19 cellular contexts compared by ENCODE assay signal in genomic region chr11:65895482-65895981, GRCh38. TPM values are rescaled to one million over a fixed set of nuclear protein-coding genes. Genes with fewer than 3 reads are reported as not detected.
DNase-seq lines count a peak whose midpoint lies in the region; ATAC-seq, FAIRE-seq and TF ChIP-seq lines count a peak whose summit lies in the region.
"Had no signal": no experiment of that assay in that cellular context is flagged by ENCODE, and none has a peak within 500 bp of the region (broad histone marks: within the 10 kb centered on the region; RNA-seq: fewer than 3 reads in every experiment).

No MANE protein-coding gene starts in this region.

- H2BK15ac ChIP-seq in H1 (ENCODE audit: low read length), result no peak overlapping the region
- H2BK15ac ChIP-seq in mesendoderm (replicated peaks; ENCODE audit: low read depth), result no peak overlapping the region

- H3K14ac ChIP-seq in H1 (ENCODE audit: insufficient read length), result no peak overlapping the region

- ATAC-seq in left ventricle myocardium superior (no peak), left cardiac atrium (no peak), T-cell (replicated peaks in 1 of 4) (no peak)
- ATAC-seq: GM23338 had no signal

- H3K36me3 Mint-ChIP-seq in T-cell (no peaks in the 10 kb centered on the region), type B pancreatic cell (no peaks in the 10 kb centered on the region)

- H3K27ac Mint-ChIP-seq in T-cell (peak overlapping the region; percentile 67 to 69), type B pancreatic cell (peak overlapping the region; percentile 69)
- H3K27ac Mint-ChIP-seq: GM23338 had no signal

- H2AFZ ChIP-seq in H1 (ENCODE audit: low read length), result no peak overlapping the region
- H2AFZ ChIP-seq: GM23338, hepatocyte had no signal

- DNase-seq in left ventricle myocardium superior (peak; percentile 4), left cardiac atrium (no peak), T-cell (no peak), H1 (ENCODE audit: low read depth in 1 of 2, low spot score in 2 of 2) (no peak), type B pancreatic cell (ENCODE audit: extremely low spot score, unreplicated experiment) (no peak), GM13977 (ENCODE audit: low spot score) (no peak), transverse colon (no peak), mesendoderm (no peak)
- DNase-seq: NCI-H2227 treated with DMSO at 0.1 percent for 48 hours; Peyer's patch; stimulated activated CD4-positive, alpha-beta T cell treated with anti-CD3 and anti-CD28 coated beads, Interleukin-2, amount 100 ng/mL, for 24 hours had no signal

- H3K4me3 ChIP-seq in H1 (ENCODE audit: extremely low read depth in 1 of 4, insufficient read depth in 2 of 4, low read depth in 3 of 4, low read length in 4 of 4) (no peak overlapping the region), transverse colon (no peak overlapping the region), mesendoderm (ENCODE audit: low read length) (no peak overlapping the region)
- H3K4me3 ChIP-seq: BLaER1 treated with 17β-estradiol and CSF1 and Interleukin-3, amounts not matched to agents 10 nM and 100 nM; GM23338; hepatocyte; lung; Peyer's patch had no signal

- H3K27me3 ChIP-seq in H1 (replicated peaks in 1 of 4; ENCODE audit: control insufficient read depth in 3 of 4, extremely low read depth in 1 of 4, insufficient read depth in 3 of 4, low read length in 3 of 4), result peaks cover 11 to 22% (median 18%) of the 10 kb centered on the region in 4 experiments
- H3K27me3 ChIP-seq in transverse colon, result peaks cover 21% of the 10 kb centered on the region
- H3K27me3 ChIP-seq in mesendoderm (ENCODE audit: insufficient read depth, low read length, poor library complexity), result peaks cover 7% of the 10 kb centered on the region

- H3K56ac ChIP-seq in H1 (replicated peaks; ENCODE audit: insufficient read length, low read depth, low read length) (no peak overlapping the region), mesendoderm (ENCODE audit: low read length) (no peak overlapping the region)

- H3K4me1 Mint-ChIP-seq in T-cell (peaks cover 27 to 44% (median 37%) of the 10 kb centered on the region in 3 donors), type B pancreatic cell (ENCODE audit: unreplicated experiment) (peaks cover 8% of the 10 kb centered on the region)

- H2AK5ac ChIP-seq in H1 (ENCODE audit: low read depth, low read length) (0 out of 2 replicates have a peak overlapping the region, but pooled peaks have one; percentile 65), mesendoderm (ENCODE audit: low read length) (no peak overlapping the region)

- H3K9me3 Mint-ChIP-seq in T-cell, result no peaks in the 10 kb centered on the region
- no peaks in the 10 kb centered on the region for H3K9me3 Mint-ChIP-seq in type B pancreatic cell

- H3K4me1 ChIP-seq in H1 (replicated peaks in 1 of 4; ENCODE audit: control insufficient read depth in 3 of 4, insufficient read depth in 4 of 4, low read length in 3 of 4) (peaks cover 0 to 18% (median 6%) of the 10 kb centered on the region in 4 experiments; a peak in 6 of 7 replicates), transverse colon (peaks cover 29 to 59% (median 47%) of the 10 kb centered on the region in 4 donors), mesendoderm (ENCODE audit: control insufficient read depth, low read depth, low read length) (no peaks in the 10 kb centered on the region)

- H3K79me2 ChIP-seq in H1 (ENCODE audit: control insufficient read depth in 1 of 2, insufficient read depth in 2 of 2, low read length in 2 of 2) (no peaks in the 10 kb centered on the region), mesendoderm (ENCODE audit: control insufficient read depth, insufficient read depth, low read length) (no peaks in the 10 kb centered on the region)

- TF ChIP-seq POLR2A in H1 (IDR thresholded peaks at IDR 0.05; ENCODE audit: control extremely low read depth in 1 of 2, low read depth in 2 of 2, low read length in 2 of 2), result no peak; a peak in 1 of 3 replicates
- TF ChIP-seq POLR2A in transverse colon (IDR thresholded peaks at IDR 0.05), result no peak

- TF ChIP-seq CTCF in H1 (IDR thresholded peaks at IDR 0.05; ENCODE audit: control extremely low read depth in 1 of 3, insufficient read depth in 1 of 3, low read depth in 1 of 3, low read length in 3 of 3), result no peak
- TF ChIP-seq CTCF in type B pancreatic cell (conservative IDR thresholded peaks at IDR 0.05), result no peak
- TF ChIP-seq CTCF in GM13977 (IDR thresholded peaks at IDR 0.05; ENCODE audit: extremely low read depth, insufficient read depth, missing control alignments), result no peak
- TF ChIP-seq CTCF in transverse colon (IDR thresholded peaks at IDR 0.05), result no peak

- no peak overlapping the region for H3K4me2 ChIP-seq in H1 (ENCODE audit: insufficient read depth in 1 of 2, low read depth in 2 of 2, low read length in 2 of 2)
- H3K4me2 ChIP-seq in mesendoderm (ENCODE audit: low read length), result no peak overlapping the region
- H3K4me2 ChIP-seq: GM23338, hepatocyte had no signal

- H3K36me3 ChIP-seq in H1 (ENCODE audit: control insufficient read depth in 2 of 4, insufficient read depth in 4 of 4, low read length in 3 of 4) (no peaks in the 10 kb centered on the region), transverse colon (no peaks in the 10 kb centered on the region), mesendoderm (ENCODE audit: control insufficient read depth, insufficient read depth, low read length) (no peaks in the 10 kb centered on the region)
- H3K36me3 ChIP-seq: Peyer's patch had no signal

- TF ChIP-seq EP300 in H1 (IDR thresholded peaks at IDR 0.05; ENCODE audit: borderline replicate concordance in 1 of 2, low read depth in 2 of 2, low read length in 2 of 2) (no peak), transverse colon (IDR thresholded peaks at IDR 0.05; ENCODE audit: low read depth) (no peak)

- POLR2A ChIA-PET in T-cell (lab: Charles Lee), result no interaction called here
- POLR2A ChIA-PET in H1 (lab: Charles Lee; ENCODE audit: partially characterized antibody), result interaction anchor here (1.3 to 1.9 kb wide), 3 partner anchors 22 to 85 kb away, joined by 3 to 5 read pairs (median 4); no protein-coding TSS in a partner anchor

- no peak overlapping the region for H3K4ac ChIP-seq in H1 (replicated peaks; ENCODE audit: insufficient read length, low read depth, low read length)
- H3K4ac ChIP-seq in mesendoderm (ENCODE audit: low read depth, low read length), result no peak overlapping the region

- H3K4me3 Mint-ChIP-seq in T-cell, result no peak overlapping the region
- peak overlapping the region; percentile 1 for H3K4me3 Mint-ChIP-seq in type B pancreatic cell
- H3K4me3 Mint-ChIP-seq: GM23338 had no signal

- H3K18ac ChIP-seq in H1 (ENCODE audit: extremely low read depth, low read length) (no peak overlapping the region), mesendoderm (ENCODE audit: low read length) (no peak overlapping the region)

- no peak overlapping the region for H4K91ac ChIP-seq in H1 (replicated peaks; ENCODE audit: insufficient read length, low read length)

- H2BK5ac ChIP-seq in H1 (ENCODE audit: low read depth, low read length), result no peak overlapping the region
- no peak overlapping the region for H2BK5ac ChIP-seq in mesendoderm (ENCODE audit: low read length)

- H4K20me1 ChIP-seq in H1 (replicated peaks in 1 of 2; ENCODE audit: control insufficient read depth in 1 of 2, insufficient read depth in 2 of 2, low read length in 2 of 2), result peaks cover 0 to 4% of the 10 kb centered on the region in 2 experiments

- H3K79me1 ChIP-seq in H1 (ENCODE audit: low read depth, low read length) (no peaks in the 10 kb centered on the region; the same call in 1 of the 2 replicates), mesendoderm (ENCODE audit: low read length) (no peaks in the 10 kb centered on the region)

- H2BK20ac ChIP-seq in H1 (ENCODE audit: low read length), result no peak overlapping the region

- H4K5ac ChIP-seq in H1 (ENCODE audit: insufficient read length, low read depth, low read length), result no peak overlapping the region
- no peak overlapping the region for H4K5ac ChIP-seq in mesendoderm (ENCODE audit: low read length)

- peaks cover 18% of the 10 kb centered on the region; the same call in 1 of the 2 replicates for H3K23me2 ChIP-seq in H1 (ENCODE audit: low read depth, low read length)

- peaks cover 0 to 3% of the 10 kb centered on the region in 2 donors for H3K27me3 Mint-ChIP-seq in T-cell
- H3K27me3 Mint-ChIP-seq in type B pancreatic cell, result peaks cover 49% of the 10 kb centered on the region

- TF ChIP-seq RAD21 in H1 (IDR thresholded peaks at IDR 0.05 in 1 of 2, conservative IDR thresholded peaks at IDR 0.05 in 1 of 2; ENCODE audit: low read depth in 2 of 2, low read length in 2 of 2), result no peak

- FAIRE-seq in H1 (lab: Jason Lieb, UNC), result no peak
- FAIRE-seq: bronchial epithelial cell had no signal

- no peak overlapping the region for H2BK12ac ChIP-seq in H1 (ENCODE audit: low read depth, low read length)

- H3K9ac ChIP-seq in H1 (replicated peaks in 1 of 4; ENCODE audit: extremely low read depth in 1 of 4, low read depth in 3 of 4, low read length in 3 of 4) (no peak overlapping the region), mesendoderm (ENCODE audit: low read length) (no peak overlapping the region)
- H3K9ac ChIP-seq: BLaER1 treated with 17β-estradiol and CSF1 and Interleukin-3, amounts not matched to agents 10 nM and 100 nM had no signal

- 89% methylated on average over 5 of the region's 5 CpGs; no CpG with 5 or more reads in 1 of the 2 experiments for WGBS in H1 (ENCODE audit: extremely low coverage in 1 of 2, insufficient coverage in 1 of 2, insufficient read length in 1 of 2, insufficient replicate concordance in 2 of 2, low coverage in 1 of 2, low lambda C conversion rate in 2 of 2, missing lambda C conversion rate in 1 of 2), 2 experiments
- WGBS in transverse colon (ENCODE audit: low coverage in 1 of 2), 2 donors, result 89 to 90% methylated on average over 2 to 5 of the region's 5 CpGs
- WGBS in mesendoderm (ENCODE audit: extremely low coverage, insufficient coverage, low lambda C conversion rate), result no CpG with 5 or more reads among the region's 5 CpGs

- H3K23ac ChIP-seq in H1 (ENCODE audit: insufficient read length) (no peak overlapping the region), mesendoderm (ENCODE audit: low read length) (no peak overlapping the region)

- in situ Hi-C loops in GM13977 (cut with MboI; ENCODE audit: low pct_unique_long_range_greater_than_20kb, low sequenced_read_pairs, unreplicated experiment) (no loop called here), transverse colon (cut with MboI; ENCODE audit: low pct_ligation_motif_present in 1 of 4, low pct_unique_long_range_greater_than_20kb in 1 of 4, low sequenced_read_pairs in 3 of 4) (loop anchor here in 2 of 4 donors (25.0 kb wide), 1 partner anchor 92 kb away; no protein-coding TSS in a partner anchor)

- no peak overlapping the region for H2BK120ac ChIP-seq in H1 (replicated peaks; ENCODE audit: low read depth, low read length)
- H2BK120ac ChIP-seq in mesendoderm (ENCODE audit: low read depth, low read length), result no peak overlapping the region

- CTCF ChIA-PET in T-cell (lab: Charles Lee), result interaction anchor here in 1 of 2 donors (0.5 kb wide), 1 partner anchor 514 kb away, joined by 3 read pairs; no protein-coding TSS in a partner anchor
- CTCF ChIA-PET in H1 (lab: Charles Lee; ENCODE audit: partially characterized antibody), result interaction anchor here (0.9 to 15.0 kb wide), 5 partner anchors 8 to 89 kb away, joined by 3 to 281 read pairs (median 150); partner anchors contain the start of genes CCDC85B and FIBP

- intact Hi-C loops in left ventricle myocardium superior (cut with micrococcal nuclease), result no loop called here
- intact Hi-C loops in left cardiac atrium (cut with DNase I), result no loop called here
- intact Hi-C loops in transverse colon (cut with DNase I; ENCODE audit: low total_unique reads), result no loop called here

- no peak overlapping the region for H3K27ac ChIP-seq in H1 (ENCODE audit: low read depth, low read length)
- no peak overlapping the region for H3K27ac ChIP-seq in transverse colon
- no peak overlapping the region for H3K27ac ChIP-seq in mesendoderm (ENCODE audit: low read depth, low read length)
- H3K27ac ChIP-seq: hepatocyte, HL-60, Peyer's patch had no signal

- no peak overlapping the region for H4K8ac ChIP-seq in H1 (ENCODE audit: extremely low read depth, insufficient read depth, low read length)
- no peak overlapping the region for H4K8ac ChIP-seq in mesendoderm (ENCODE audit: low read depth, low read length)

- H3K9me3 ChIP-seq in H1 (ENCODE audit: insufficient read depth in 2 of 2, low read depth in 1 of 2, low read length in 1 of 2) (no peaks in the 10 kb centered on the region), transverse colon (no peaks in the 10 kb centered on the region)
- H3K9me3 ChIP-seq: BLaER1 treated with 17β-estradiol and CSF1 and Interleukin-3, amounts not matched to agents 10 nM and 100 nM; Peyer's patch had no signal

RNA-seq across cellular contexts. Expression of gene FOSL1, which starts 4.7 kb away (rescaled TPM):
- total RNA-seq in left ventricle myocardium superior (0.32 TPM), left cardiac atrium (10 to 100 TPM in 1 of 2 donors, 1 to 10 TPM in 1; 1.3 to 11.1 TPM), T-cell (1 to 10 TPM in 2 of 5 donors, under 1 TPM in 3; 0.49 to 1.6 (median 0.65) TPM), type B pancreatic cell (ENCODE audit: low replicate concordance) (2.1 and 11.1 TPM in 2 replicates), transverse colon (10 to 100 TPM in 1 of 4 donors, 1 to 10 TPM in 1, not detected in 2; 1.2 to 11.6 TPM)
- total RNA-seq in H1 (2021; fragmentation: NEBNext Ultra II Directional; extraction: Animal tissue kit (Norgen Biotek cat#: 25700)), result 6.3 and 7.5 TPM in 2 replicates
- 7.2 and 11.6 TPM in 2 replicates for polyA plus RNA-seq in H1 (2011; rRNA removed)
- 2.7 TPM for polyA plus RNA-seq in H1 (2011; cell fraction: cytosol; rRNA removed)
- 5.9 TPM for polyA plus RNA-seq in H1 (2011; cell fraction: nucleus; rRNA removed)
- 11.9 to 15.6 TPM (median 13.5 TPM) in 4 replicates for polyA plus RNA-seq in H1 (2012, experiment 1 of 2)
- polyA plus RNA-seq in H1 (2012, experiment 2 of 2), result 15.1 TPM
- polyA plus RNA-seq in H1 (2013, experiment 1 of 2), result 9.5 TPM
- 9.6 TPM for polyA plus RNA-seq in H1 (2013, experiment 2 of 2)
- 2.1 and 3.9 TPM in 2 replicates for polyA minus RNA-seq in H1 (2011; rRNA and poly(A)+ RNA removed)
- polyA minus RNA-seq in H1 (2011; cell fraction: cytosol; rRNA and poly(A)+ RNA removed), result 5.4 TPM
- 7.3 TPM for polyA minus RNA-seq in H1 (2011; cell fraction: nucleus; rRNA and poly(A)+ RNA removed)
- 9.0 TPM for polyA plus RNA-seq in mesendoderm (2013, experiment 1 of 2)
- 9.7 TPM for polyA plus RNA-seq in mesendoderm (2013, experiment 2 of 2)

RNA-seq across cellular contexts. Expression of gene CCDC85B, which starts 5.1 kb away (rescaled TPM):
- total RNA-seq in left ventricle myocardium superior, result 30.0 TPM
- 10 to 100 TPM; 45.8 to 63.5 TPM for total RNA-seq in left cardiac atrium
- 10 to 100 TPM; 20.3 to 39.0 (median 37.4) TPM for total RNA-seq in T-cell
- total RNA-seq in H1 (2021; fragmentation: NEBNext Ultra II Directional; extraction: Animal tissue kit (Norgen Biotek cat#: 25700)), result 30.8 and 33.3 TPM in 2 replicates
- polyA plus RNA-seq in H1 (2011; rRNA removed), result 19.8 and 40.6 TPM in 2 replicates
- 33.5 TPM for polyA plus RNA-seq in H1 (2011; cell fraction: cytosol; rRNA removed)
- 25.8 TPM for polyA plus RNA-seq in H1 (2011; cell fraction: nucleus; rRNA removed)
- 14.8 to 26.4 TPM (median 24.8 TPM) in 4 replicates for polyA plus RNA-seq in H1 (2012, experiment 1 of 2)
- 19.6 TPM for polyA plus RNA-seq in H1 (2012, experiment 2 of 2)
- 16.6 TPM for polyA plus RNA-seq in H1 (2013, experiment 1 of 2)
- polyA plus RNA-seq in H1 (2013, experiment 2 of 2), result 16.3 TPM
- 0.29 and 0.76 TPM in 2 replicates for polyA minus RNA-seq in H1 (2011; rRNA and poly(A)+ RNA removed)
- polyA minus RNA-seq in H1 (2011; cell fraction: cytosol; rRNA and poly(A)+ RNA removed), result 19.7 TPM
- polyA minus RNA-seq in H1 (2011; cell fraction: nucleus; rRNA and poly(A)+ RNA removed), result 14.3 TPM
- total RNA-seq in type B pancreatic cell (ENCODE audit: low replicate concordance), result 8.2 and 14.3 TPM in 2 replicates
- 100 to 1,000 TPM in 1 of 4 donors, 10 to 100 TPM in 2, 1 to 10 TPM in 1; 7.9 to 140 (median 23.1) TPM for total RNA-seq in transverse colon
- 9.9 TPM for polyA plus RNA-seq in mesendoderm (2013, experiment 1 of 2)
- 10.7 TPM for polyA plus RNA-seq in mesendoderm (2013, experiment 2 of 2)

RNA-seq across cellular contexts. Expression of gene FIBP, which starts 7.3 kb away (rescaled TPM):
- total RNA-seq in left ventricle myocardium superior, result 44.9 TPM
- 10 to 100 TPM; 37.8 to 44.3 TPM for total RNA-seq in left cardiac atrium
- 10 to 100 TPM; 30.2 to 47.1 (median 39.2) TPM for total RNA-seq in T-cell
- 74.3 and 79.9 TPM in 2 replicates for total RNA-seq in H1 (2021; fragmentation: NEBNext Ultra II Directional; extraction: Animal tissue kit (Norgen Biotek cat#: 25700))
- 173 and 184 TPM in 2 replicates for polyA plus RNA-seq in H1 (2011; rRNA removed)
- 127 TPM for polyA plus RNA-seq in H1 (2011; cell fraction: cytosol; rRNA removed)
- 233 TPM for polyA plus RNA-seq in H1 (2011; cell fraction: nucleus; rRNA removed)
- 82.7 to 114 TPM (median 111 TPM) in 4 replicates for polyA plus RNA-seq in H1 (2012, experiment 1 of 2)
- polyA plus RNA-seq in H1 (2012, experiment 2 of 2), result 151 TPM
- 79.7 TPM for polyA plus RNA-seq in H1 (2013, experiment 1 of 2)
- polyA plus RNA-seq in H1 (2013, experiment 2 of 2), result 83.5 TPM
- 87.2 and 105 TPM in 2 replicates for polyA minus RNA-seq in H1 (2011; rRNA and poly(A)+ RNA removed)
- polyA minus RNA-seq in H1 (2011; cell fraction: cytosol; rRNA and poly(A)+ RNA removed), result 89.1 TPM
- 101 TPM for polyA minus RNA-seq in H1 (2011; cell fraction: nucleus; rRNA and poly(A)+ RNA removed)
- 50.9 and 74.7 TPM in 2 replicates for total RNA-seq in type B pancreatic cell (ENCODE audit: low replicate concordance)
- 10 to 100 TPM; 53.4 to 82.6 (median 75.9) TPM for total RNA-seq in transverse colon
- polyA plus RNA-seq in mesendoderm (2013, experiment 1 of 2), result 87.5 TPM
- 89.2 TPM for polyA plus RNA-seq in mesendoderm (2013, experiment 2 of 2)

RNA-seq across cellular contexts. Expression of gene CTSW, which starts 15.9 kb away (rescaled TPM):
- total RNA-seq in left ventricle myocardium superior (1.1 TPM), left cardiac atrium (1 to 10 TPM in 1 of 2 donors, under 1 TPM in 1; 0.99 to 2.7 TPM), T-cell (100 to 1,000 TPM in 1 of 5 donors, 10 to 100 TPM in 4; 45.3 to 127 (median 66.4) TPM), type B pancreatic cell (ENCODE audit: low replicate concordance) (not detected in 2 replicates), transverse colon (1 to 10 TPM in 2 of 4 donors, not detected in 2; 1.1 to 1.8 TPM)
- not detected in 2 replicates for total RNA-seq in H1 (2021; fragmentation: NEBNext Ultra II Directional; extraction: Animal tissue kit (Norgen Biotek cat#: 25700))
- polyA plus RNA-seq in H1 (2011; rRNA removed), result not detected in 2 replicates
- polyA plus RNA-seq in H1 (2011; cell fraction: cytosol; rRNA removed), result not detected
- polyA plus RNA-seq in H1 (2011; cell fraction: nucleus; rRNA removed), result not detected
- not detected in 4 replicates for polyA plus RNA-seq in H1 (2012, experiment 1 of 2)
- polyA plus RNA-seq in H1 (2012, experiment 2 of 2), result not detected
- not detected for polyA plus RNA-seq in H1 (2013, experiment 1 of 2)
- not detected for polyA plus RNA-seq in H1 (2013, experiment 2 of 2)
- polyA minus RNA-seq in H1 (2011; rRNA and poly(A)+ RNA removed), result not detected in 2 replicates
- polyA minus RNA-seq in H1 (2011; cell fraction: cytosol; rRNA and poly(A)+ RNA removed), result not detected
- polyA minus RNA-seq in H1 (2011; cell fraction: nucleus; rRNA and poly(A)+ RNA removed), result not detected
- polyA plus RNA-seq in mesendoderm (2013, experiment 1 of 2), result not detected
- not detected for polyA plus RNA-seq in mesendoderm (2013, experiment 2 of 2)
- total RNA-seq: bronchial epithelial cell, G401, GM23338, hepatocyte, pulmonary artery endothelial cell had no signal
- polyA plus RNA-seq: GM23338 had no signal

RNA-seq across cellular contexts. Expression of gene EFEMP2, which starts 22.9 kb away (rescaled TPM):
- 95.2 TPM for total RNA-seq in left ventricle myocardium superior
- 100 to 1,000 TPM in 1 of 2 donors, 10 to 100 TPM in 1; 98.0 to 103 TPM for total RNA-seq in left cardiac atrium
- total RNA-seq in T-cell, result 10 to 100 TPM in 3 of 5 donors, 1 to 10 TPM in 2; 7.0 to 14.1 (median 10.2) TPM
- total RNA-seq in H1 (2021; fragmentation: NEBNext Ultra II Directional; extraction: Animal tissue kit (Norgen Biotek cat#: 25700)), result 8.8 and 9.7 TPM in 2 replicates
- 17.2 and 24.2 TPM in 2 replicates for polyA plus RNA-seq in H1 (2011; rRNA removed)
- 16.2 TPM for polyA plus RNA-seq in H1 (2011; cell fraction: cytosol; rRNA removed)
- 54.9 TPM for polyA plus RNA-seq in H1 (2011; cell fraction: nucleus; rRNA removed)
- polyA plus RNA-seq in H1 (2012, experiment 1 of 2), result 6.4 to 12.6 TPM (median 9.4 TPM) in 4 replicates
- polyA plus RNA-seq in H1 (2012, experiment 2 of 2), result 8.4 TPM
- 14.8 TPM for polyA plus RNA-seq in H1 (2013, experiment 1 of 2)
- polyA plus RNA-seq in H1 (2013, experiment 2 of 2), result 14.3 TPM
- 5.3 and 6.1 TPM in 2 replicates for polyA minus RNA-seq in H1 (2011; rRNA and poly(A)+ RNA removed)
- 5.7 TPM for polyA minus RNA-seq in H1 (2011; cell fraction: cytosol; rRNA and poly(A)+ RNA removed)
- 17.4 TPM for polyA minus RNA-seq in H1 (2011; cell fraction: nucleus; rRNA and poly(A)+ RNA removed)
- total RNA-seq in type B pancreatic cell (ENCODE audit: low replicate concordance), result 5.5 and 24.5 TPM in 2 replicates
- total RNA-seq in transverse colon, result 10 to 100 TPM; 15.2 to 34.4 (median 25.1) TPM
- 9.1 TPM for polyA plus RNA-seq in mesendoderm (2013, experiment 1 of 2)
- polyA plus RNA-seq in mesendoderm (2013, experiment 2 of 2), result 8.7 TPM
